Comparison of ENCODE assay signal across 3 cellular contexts in genomic region chr12:6204533-6205143, GRCh38.
TF ChIP-seq lines count a peak whose summit lies in the region.

No MANE protein-coding gene starts in this region.

TF ChIP-seq in SK-N-SH, 30 proteins besides CTCF, POLR2A, EP300 and RAD21 (continued from another document):
- no peak for TF ChIP-seq USF1 (IDR thresholded peaks at IDR 0.05; ENCODE audit: borderline replicate concordance, low read depth)
- TF ChIP-seq TEAD4 (IDR thresholded peaks at IDR 0.05; ENCODE audit: borderline replicate concordance, insufficient read depth) = no peak
- no peak for TF ChIP-seq TCF12 (IDR thresholded peaks at IDR 0.05)
- TF ChIP-seq IRF3 (IDR thresholded peaks at IDR 0.05; ENCODE audit: low read depth, low read length) = no peak
- TF ChIP-seq FOXM1 (IDR thresholded peaks at IDR 0.05; ENCODE audit: low read depth) = no peak

TF ChIP-seq in SK-N-SH treated with all-trans-retinoic acid at 6 μM for 48 hours, 23 proteins besides CTCF, POLR2A, EP300 and RAD21 (continued from another document):
- TF ChIP-seq ZFP3 (CRISPR knock-in tag; IDR thresholded peaks at IDR 0.05) = no peak
- TF ChIP-seq ZC3H10 (CRISPR knock-in tag; IDR thresholded peaks at IDR 0.05) = no peak
- TF ChIP-seq PATZ1 (CRISPR knock-in tag; IDR thresholded peaks at IDR 0.05; ENCODE audit: borderline replicate concordance) = no peak
- TF ChIP-seq TCF4 (CRISPR knock-in tag; IDR thresholded peaks at IDR 0.05; ENCODE audit: borderline replicate concordance) = no peak
- TF ChIP-seq TSHZ2 (CRISPR knock-in tag; IDR thresholded peaks at IDR 0.05) = no peak
- no peak for TF ChIP-seq PPARA (CRISPR knock-in tag; IDR thresholded peaks at IDR 0.05; ENCODE audit: borderline replicate concordance)
- TF ChIP-seq OSR1 (CRISPR knock-in tag; IDR thresholded peaks at IDR 0.05) = no peak
- no peak for TF ChIP-seq ARNTL (CRISPR knock-in tag; IDR thresholded peaks at IDR 0.05; ENCODE audit: borderline replicate concordance, low read depth)
- TF ChIP-seq CSDC2 (CRISPR knock-in tag; IDR thresholded peaks at IDR 0.05) = no peak

TF ChIP-seq in GM12878, 131 proteins besides CTCF, POLR2A, EP300 and RAD21 (continued from another document):
- TF ChIP-seq SMC3 (IDR thresholded peaks at IDR 0.05; ENCODE audit: borderline replicate concordance, low read length) = peak; percentile 18; the same call in 1 of the 2 replicates
- TF ChIP-seq NFXL1 (IDR thresholded peaks at IDR 0.05; ENCODE audit: borderline replicate concordance) = no peak
- no peak for TF ChIP-seq CHD1 (IDR thresholded peaks at IDR 0.05; ENCODE audit: low read depth, low read length)
